Comparison of ENCODE assay signal across 1 cellular context in the genomic region with DNA sequence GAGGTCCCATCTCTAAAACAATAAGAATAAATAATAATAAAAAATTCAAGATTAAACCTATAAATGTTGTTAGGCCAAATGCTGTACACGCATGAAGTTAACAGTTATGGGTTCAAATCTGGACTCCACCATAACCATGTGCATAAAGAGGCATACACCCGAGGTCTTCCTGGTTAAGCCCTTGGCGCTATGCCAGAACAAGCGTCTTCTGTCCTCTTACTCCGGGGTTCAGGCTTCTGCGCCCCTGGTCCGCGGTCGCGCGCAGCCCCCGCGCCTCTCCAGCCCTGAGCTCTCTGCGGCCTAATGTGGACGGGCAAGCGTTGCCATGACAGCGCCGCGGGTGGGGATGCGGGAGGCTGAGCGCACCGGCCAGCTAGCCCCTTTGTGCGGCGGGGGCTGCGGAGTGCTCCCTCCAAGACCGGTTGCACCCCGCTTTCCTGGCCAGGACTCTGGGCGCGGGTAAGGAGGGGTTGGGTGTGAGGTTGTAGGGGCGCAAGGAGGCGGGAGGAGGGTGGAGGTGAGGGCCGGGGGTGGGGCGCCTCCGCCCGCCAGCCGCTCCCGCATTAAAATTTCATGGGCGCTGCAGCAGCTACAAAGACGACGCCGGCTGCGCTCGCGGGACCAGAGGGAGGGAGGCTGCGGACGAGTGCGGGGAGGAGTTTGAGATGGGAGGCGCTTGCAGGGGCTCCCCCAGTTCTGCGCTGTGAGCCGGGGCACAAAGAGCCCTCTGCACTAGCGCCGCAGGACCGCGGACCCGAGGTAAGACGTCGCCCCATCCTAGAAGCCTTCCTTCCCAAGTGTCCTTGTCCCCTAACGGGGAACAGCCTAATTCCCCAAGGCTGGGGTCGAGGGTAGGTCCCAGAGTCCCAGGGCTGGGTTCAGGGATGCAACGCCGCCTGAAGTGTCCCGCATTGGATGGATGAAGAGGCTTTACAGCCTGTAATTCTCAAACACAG.
TF ChIP-seq lines count a peak whose summit lies in the region.

Gene MIAT (plus strand): TSS at position 693 of the 956 bp plus-strand sequence.

TF ChIP-seq in K562, 482 proteins besides CTCF, POLR2A, EP300 and RAD21 (continued from another document):
- TF ChIP-seq, protein P1, sequence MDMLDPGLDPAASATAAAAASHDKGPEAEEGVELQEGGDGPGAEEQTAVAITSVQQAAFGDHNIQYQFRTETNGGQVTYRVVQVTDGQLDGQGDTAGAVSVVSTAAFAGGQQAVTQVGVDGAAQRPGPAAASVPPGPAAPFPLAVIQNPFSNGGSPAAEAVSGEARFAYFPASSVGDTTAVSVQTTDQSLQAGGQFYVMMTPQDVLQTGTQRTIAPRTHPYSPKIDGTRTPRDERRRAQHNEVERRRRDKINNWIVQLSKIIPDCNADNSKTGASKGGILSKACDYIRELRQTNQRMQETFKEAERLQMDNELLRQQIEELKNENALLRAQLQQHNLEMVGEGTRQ (CRISPR knock-in tag; IDR thresholded peaks at IDR 0.05), result no peak
- TF ChIP-seq SMAD1 (IDR thresholded peaks at IDR 0.05; ENCODE audit: low read depth, low read length, partially characterized antibody) (peak; percentile 29), NFIC (IDR thresholded peaks at IDR 0.05) (peak; percentile 98), NFIX (CRISPR knock-in tag; IDR thresholded peaks at IDR 0.05; ENCODE audit: low read depth) (peak; percentile 38; the same call in 1 of the 2 replicates), ZNF263 (CRISPR knock-in tag; IDR thresholded peaks at IDR 0.05; ENCODE audit: borderline replicate concordance) (peak; percentile 68; the same call in 1 of the 2 replicates)
